In the genomic region with DNA sequence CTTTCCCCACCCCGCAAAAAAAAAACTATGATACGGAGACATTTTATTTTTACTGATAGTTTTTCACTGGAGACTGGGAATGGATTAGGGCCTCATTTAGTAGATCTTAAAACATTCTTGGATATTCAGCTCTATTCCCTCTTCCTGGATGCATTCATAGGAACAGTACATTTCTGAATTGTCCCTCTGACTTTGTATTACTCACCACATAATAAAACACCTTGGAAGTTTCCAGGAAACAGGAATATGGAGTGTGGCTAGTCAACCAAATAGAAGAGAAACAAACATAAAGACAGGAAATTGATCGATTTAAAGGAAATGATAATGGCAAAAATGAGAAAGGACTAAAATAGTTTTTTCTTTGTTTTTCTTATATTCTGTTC, we compare ENCODE assay signal across 12 cellular contexts.
A peak's percentile ranks its signal among the peaks of the same experiment; 100 is the strongest.
DNase-seq lines count a peak whose midpoint lies in the region; ATAC-seq, FAIRE-seq and TF ChIP-seq lines count a peak whose summit lies in the region.
"Had no signal": no experiment of that assay in that cellular context is flagged by ENCODE, and none has a peak within 500 bp of the region (broad histone marks: within the 10 kb centered on the region; RNA-seq: fewer than 3 reads in every experiment).

No MANE protein-coding gene starts in this region.

- H3K27ac ChIP-seq in BLaER1 (no peak overlapping the region), WERI-Rb-1 (no peak overlapping the region), keratinocyte (ENCODE audit: control insufficient read depth, insufficient read depth, low read length) (no peak overlapping the region)
- H3K27ac ChIP-seq: heart left ventricle had no signal

- DNase-seq in WERI-Rb-1 (no peak), keratinocyte (ENCODE audit: low read depth, low spot score) (no peak), T-helper 1 cell (no peak), NCI-H2196 treated with DMSO at 0.1 percent for 48 hours (lab: John Stamatoyannopoulos, UW; ENCODE audit: unreplicated experiment) (no peak)
- DNase-seq: activated CD4-positive, alpha-beta T cell treated with anti-CD3 and anti-CD28 coated beads for 1 hour; GF-D8; heart left ventricle; naive B cell had no signal

- H3K9me3 ChIP-seq in BLaER1 (no peaks in the 10 kb centered on the region), WERI-Rb-1 (ENCODE audit: severe bottlenecking) (no peaks in the 10 kb centered on the region), keratinocyte (ENCODE audit: control insufficient read depth, low read depth, low read length) (no peaks in the 10 kb centered on the region)

- H3K79me2 ChIP-seq in keratinocyte (ENCODE audit: control insufficient read depth, insufficient read depth, low read length): no peaks in the 10 kb centered on the region

- no peak overlapping the region for H3K9ac ChIP-seq in BLaER1
- no peak overlapping the region for H3K9ac ChIP-seq in keratinocyte (ENCODE audit: control insufficient read depth, extremely low read depth, insufficient read depth, low read length)

- no peaks in the 10 kb centered on the region for H4K20me1 ChIP-seq in BLaER1
- no peaks in the 10 kb centered on the region for H4K20me1 ChIP-seq in keratinocyte (ENCODE audit: control insufficient read depth, extremely low read depth, insufficient read depth, low read length)

- H3K9me1 ChIP-seq in keratinocyte (ENCODE audit: control insufficient read depth, extremely low read depth, insufficient read depth, low read length): no peaks in the 10 kb centered on the region

- H3K4me3 ChIP-seq in BLaER1 (peak overlapping the region; percentile 59; the same call in 1 of the 2 replicates), WERI-Rb-1 (ENCODE audit: low read depth, low read length) (peak overlapping the region; percentile 89), keratinocyte (ENCODE audit: control insufficient read depth in 2 of 3, extremely low read depth in 1 of 3, insufficient read depth in 2 of 3, low read depth in 1 of 3, low read length in 3 of 3) (peak overlapping the region in 1 of 3 experiments; percentile 92)

- no peak for TF ChIP-seq CTCF in WERI-Rb-1 (IDR thresholded peaks at IDR 0.05; ENCODE audit: low read depth, low read length)
- no peak for TF ChIP-seq CTCF in keratinocyte (optimal IDR thresholded peaks at IDR 0.05 in 1 of 3, IDR thresholded peaks at IDR 0.05 in 1 of 3, conservative IDR thresholded peaks at IDR 0.05 in 1 of 3; ENCODE audit: extremely low read depth in 1 of 3, insufficient read depth in 2 of 3, low read length in 3 of 3)

- FAIRE-seq in G401.6 (lab: Jason Lieb, UNC): peak; percentile 27
- FAIRE-seq in keratinocyte (lab: Jason Lieb, UNC): no peak

- H3K36me3 ChIP-seq in BLaER1 (no peaks in the 10 kb centered on the region), WERI-Rb-1 (no peaks in the 10 kb centered on the region), keratinocyte (ENCODE audit: control insufficient read depth in 2 of 2, extremely low read depth in 1 of 2, insufficient read depth in 2 of 2, low read length in 2 of 2) (no peaks in the 10 kb centered on the region)
- H3K36me3 ChIP-seq: heart left ventricle had no signal

- no peak overlapping the region for H2AFZ ChIP-seq in keratinocyte (ENCODE audit: control insufficient read depth, low read length)

- H3K27me3 ChIP-seq in BLaER1 (peaks cover 8% of the 10 kb centered on the region; the same call in 1 of the 2 replicates), WERI-Rb-1 (ENCODE audit: insufficient read depth, low read depth, severe bottlenecking) (no peaks in the 10 kb centered on the region), keratinocyte (ENCODE audit: control insufficient read depth, extremely low read depth, insufficient read depth, low read length) (peaks cover 6% of the 10 kb centered on the region)

- dilution Hi-C loops in keratinocyte (cut with MboI; ENCODE audit: extremely low pct_ligation_motif_present, low sequenced_read_pairs): no loop called here

- H3K4me1 ChIP-seq in BLaER1 (no peaks in the 10 kb centered on the region), keratinocyte (ENCODE audit: control insufficient read depth, extremely low read depth, insufficient read depth, low read length) (peaks cover 7% of the 10 kb centered on the region)

- no peak for ATAC-seq in HG03280 (IDR thresholded peaks at IDR 0.05; ENCODE audit: unreplicated experiment)
- ATAC-seq: left lobe of liver had no signal

- H3K4me2 ChIP-seq in BLaER1 (peak overlapping the region; percentile 69; the same call in 1 of the 2 replicates), keratinocyte (ENCODE audit: control insufficient read depth, extremely low read depth, insufficient read depth, low read depth, low read length) (peak overlapping the region; percentile 99)
